ENCODE assay signal across 41 cellular contexts in the genomic region with DNA sequence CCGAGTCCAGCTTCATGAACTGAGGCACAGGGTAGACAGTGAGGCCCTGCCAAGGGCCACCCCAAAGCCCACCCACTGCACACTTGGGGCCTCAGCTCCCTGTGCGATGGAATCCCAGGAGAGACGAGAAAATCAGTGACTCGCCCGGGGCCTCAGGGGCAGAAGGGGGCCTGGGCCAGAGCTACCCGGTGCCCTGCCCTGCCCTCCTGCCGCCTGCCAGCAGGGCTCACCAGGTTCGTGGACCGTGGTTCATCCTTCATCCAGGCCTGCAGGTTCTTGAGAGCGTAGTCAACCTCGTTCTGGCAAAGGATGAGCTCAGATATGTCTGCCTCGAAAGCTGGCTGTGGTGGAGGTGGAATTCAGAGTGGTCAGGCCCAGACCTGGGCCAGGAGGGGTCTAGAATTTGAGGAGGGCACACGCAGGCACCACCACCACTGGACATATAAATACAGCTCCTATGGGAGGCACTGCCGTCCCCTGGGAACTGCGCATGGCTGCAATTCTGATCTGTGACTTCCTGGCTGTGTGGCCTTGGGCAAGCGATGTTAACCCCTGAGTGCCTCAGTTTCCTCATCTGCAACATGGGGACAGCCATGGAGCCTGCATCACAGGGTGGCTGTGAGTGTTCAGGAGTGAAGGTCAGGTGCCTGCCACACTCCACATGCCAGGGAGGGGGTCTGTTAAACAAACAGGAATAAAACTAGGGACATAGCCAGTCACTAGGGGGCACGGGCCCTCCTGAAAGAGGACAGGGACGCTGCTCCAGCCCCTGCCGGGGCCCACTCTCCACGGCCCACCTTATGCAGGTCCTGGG. TPM values are rescaled to one million over a fixed set of nuclear protein-coding genes. Genes with fewer than 3 reads are reported as not detected.
A peak's percentile ranks its signal among the peaks of the same experiment; 100 is the strongest.
DNase-seq lines count a peak whose midpoint lies in the region; FAIRE-seq and TF ChIP-seq lines count a peak whose summit lies in the region.
"Had no signal": no experiment of that assay in that cellular context is flagged by ENCODE, and none has a peak within 500 bp of the region (broad histone marks: within the 10 kb centered on the region; RNA-seq: fewer than 3 reads in every experiment).

No MANE protein-coding gene starts in this region.

- peaks cover 4% of the 10 kb centered on the region for H3K4me1 Mint-ChIP-seq in nephron progenitor cell
- H3K4me1 Mint-ChIP-seq: activated naive CD4-positive, alpha-beta T cell treated with anti-CD3 and anti-CD28 coated beads, Interleukin-2, amount 50 U/mL, for 24 hours; CD4-positive, CD25-positive, alpha-beta regulatory T cell; mesothelial cell of epicardium; naive thymus-derived CD4-positive, alpha-beta T cell; T-helper 17 cell had no signal

- H4K20me1 ChIP-seq in BLaER1 treated with 17β-estradiol and CSF1 and Interleukin-3, amounts not matched to agents 10 nM and 100 nM: peaks cover 0 to 24% (median 0%) of the 10 kb centered on the region in 11 experiments; a peak in 8 of 22 replicates
- H4K20me1 ChIP-seq in SU-DHL-6 (ENCODE audit: low read depth, low read length): no peaks in the 10 kb centered on the region

- intact Hi-C loops in posterior vena cava (cut with DNase I): no loop called here

- no peaks in the 10 kb centered on the region for H3K79me2 ChIP-seq in SU-DHL-6 (ENCODE audit: insufficient read depth, low read length)

- H3K9me3 ChIP-seq in BLaER1 treated with 17β-estradiol and CSF1 and Interleukin-3, amounts not matched to agents 10 nM and 100 nM (replicated peaks in 1 of 11): no peaks in the 10 kb centered on the region
- H3K9me3 ChIP-seq in SU-DHL-6 (ENCODE audit: insufficient read depth, low read length) (no peaks in the 10 kb centered on the region), MG63 (no peaks in the 10 kb centered on the region)
- H3K9me3 ChIP-seq: esophagus muscularis mucosa, heart left ventricle, psoas muscle, sigmoid colon, upper lobe of left lung had no signal

- H3K27ac Mint-ChIP-seq in nephron progenitor cell: no peak overlapping the region
- H3K27ac Mint-ChIP-seq: activated naive CD4-positive, alpha-beta T cell treated with anti-CD3 and anti-CD28 coated beads, Interleukin-2, amount 50 U/mL, for 24 hours; activated T-helper 2 cell treated with anti-CD3 and anti-CD28 coated beads, Interferon-gamma antibody, Interleukin-2, Interleukin-4, amounts not matched to agents 10 μg/mL and 5 μg/mL and 100 μg/mL, durations not matched to agents 14 hours and 24 hours and 36 hours; CD4-positive, CD25-positive, alpha-beta regulatory T cell; HFFc6; mesothelial cell of epicardium; naive thymus-derived CD4-positive, alpha-beta T cell; T-helper 17 cell had no signal

- H3K27me3 Mint-ChIP-seq in nephron progenitor cell (ENCODE audit: low read depth, poor library complexity): peaks cover 6% of the 10 kb centered on the region
- H3K27me3 Mint-ChIP-seq: activated naive CD4-positive, alpha-beta T cell treated with anti-CD3 and anti-CD28 coated beads, Interleukin-2, amount 50 U/mL, for 24 hours; naive thymus-derived CD4-positive, alpha-beta T cell had no signal

- no peak overlapping the region for H2AFZ ChIP-seq in SU-DHL-6 (ENCODE audit: low read depth, low read length, severe bottlenecking)

- no peaks in the 10 kb centered on the region for H3F3A ChIP-seq in SU-DHL-6 (ENCODE audit: insufficient read depth)

- DNase-seq in GM12892 (ENCODE audit: insufficient read length) (no peak), posterior vena cava (ENCODE audit: low spot score) (peak; percentile 37), MG63 (no peak), nephron progenitor cell (no peak)
- DNase-seq in effector CD8-positive, alpha-beta T cell (lab: John Stamatoyannopoulos, UW): no peak
- DNase-seq: activated CD4-positive, alpha-beta T cell treated with anti-CD3 and anti-CD28 coated beads, Interleukin-2, amount 50 U/mL, for 48 hours; amniotic stem cell; brain microvascular endothelial cell; Calu3; CD4-positive, CD25-positive, alpha-beta regulatory T cell; cerebellar nuclear complex; foreskin fibroblast; heart left ventricle; HFFc6; naive thymus-derived CD4-positive, alpha-beta T cell; NCI-H2029; NCI-H524; nucleus accumbens; psoas muscle; sigmoid colon; stimulated activated CD4-positive, alpha-beta T cell treated with anti-CD3 and anti-CD28 coated beads, Interleukin-12 subunit alpha, Interleukin-12 subunit beta, amount 100 ng/mL, for 4 hours; stimulated activated CD4-positive, alpha-beta T cell treated with anti-CD3 and anti-CD28 coated beads, Interleukin-2, amount 100 ng/mL, for 48 hours; substantia nigra; T-helper 17 cell had no signal

- peak overlapping the region in 3 of 11 experiments; percentile 25 to 47 (median 40); a peak in 4 of 22 replicates for H3K9ac ChIP-seq in BLaER1 treated with 17β-estradiol and CSF1 and Interleukin-3, amounts not matched to agents 10 nM and 100 nM
- peak overlapping the region; percentile 11; the same call in 1 of the 2 replicates for H3K9ac ChIP-seq in SU-DHL-6 (ENCODE audit: low read length)

- H3K4me3 ChIP-seq in BLaER1 treated with 17β-estradiol and CSF1 and Interleukin-3, amounts not matched to agents 10 nM and 100 nM: no peak overlapping the region
- H3K4me3 ChIP-seq in SU-DHL-6 (ENCODE audit: insufficient read depth, low read length, poor library complexity, severe bottlenecking): no peak overlapping the region
- no peak overlapping the region for H3K4me3 ChIP-seq in MG63
- H3K4me3 ChIP-seq: esophagus muscularis mucosa, heart left ventricle, K562, psoas muscle, sigmoid colon, SK-N-MC, upper lobe of left lung had no signal

- no peaks in the 10 kb centered on the region for H3K9me2 ChIP-seq in SU-DHL-6 (replicated peaks; ENCODE audit: insufficient read depth, low read length)

- no peaks in the 10 kb centered on the region for H3K36me3 Mint-ChIP-seq in nephron progenitor cell (ENCODE audit: low read depth)
- H3K36me3 Mint-ChIP-seq: activated naive CD4-positive, alpha-beta T cell treated with anti-CD3 and anti-CD28 coated beads, Interleukin-2, amount 50 U/mL, for 24 hours; CD4-positive, CD25-positive, alpha-beta regulatory T cell; mesothelial cell of epicardium; naive thymus-derived CD4-positive, alpha-beta T cell had no signal

- no peaks in the 10 kb centered on the region for H3K36me3 ChIP-seq in BLaER1 treated with 17β-estradiol and CSF1 and Interleukin-3, amounts not matched to agents 10 nM and 100 nM
- H3K36me3 ChIP-seq in SU-DHL-6 (ENCODE audit: low read length) (no peaks in the 10 kb centered on the region), MG63 (no peaks in the 10 kb centered on the region)
- H3K36me3 ChIP-seq: brain microvascular endothelial cell, esophagus muscularis mucosa, heart left ventricle, sigmoid colon, upper lobe of left lung had no signal

- H3K27ac ChIP-seq in BLaER1 treated with 17β-estradiol and CSF1 and Interleukin-3, amounts not matched to agents 10 nM and 100 nM: peak overlapping the region in 7 of 11 experiments; percentile 1 to 62 (median 43); a peak in 10 of 22 replicates
- peak overlapping the region; percentile 58 for H3K27ac ChIP-seq in SU-DHL-6 (ENCODE audit: low read depth, low read length)
- H3K27ac ChIP-seq: brain microvascular endothelial cell, esophagus muscularis mucosa, heart left ventricle, psoas muscle, sigmoid colon, SK-N-MC, upper lobe of left lung had no signal

- H3K4me1 ChIP-seq in BLaER1 treated with 17β-estradiol and CSF1 and Interleukin-3, amounts not matched to agents 10 nM and 100 nM: peaks cover 9 to 53% (median 43%) of the 10 kb centered on the region in 10 experiments; a peak in 19 of 20 replicates
- H3K4me1 ChIP-seq: esophagus muscularis mucosa, heart left ventricle, psoas muscle, sigmoid colon, upper lobe of left lung had no signal

- no peak overlapping the region for H3K4me3 Mint-ChIP-seq in nephron progenitor cell
- H3K4me3 Mint-ChIP-seq: activated naive CD4-positive, alpha-beta T cell treated with anti-CD3 and anti-CD28 coated beads, Interleukin-2, amount 50 U/mL, for 24 hours; CD4-positive, CD25-positive, alpha-beta regulatory T cell; HFFc6; mesothelial cell of epicardium; naive thymus-derived CD4-positive, alpha-beta T cell; T-helper 17 cell had no signal

- no peaks in the 10 kb centered on the region for H3K9me3 Mint-ChIP-seq in nephron progenitor cell
- H3K9me3 Mint-ChIP-seq: activated naive CD4-positive, alpha-beta T cell treated with anti-CD3 and anti-CD28 coated beads, Interleukin-2, amount 50 U/mL, for 24 hours; activated T-helper 2 cell treated with anti-CD3 and anti-CD28 coated beads, Interferon-gamma antibody, Interleukin-2, Interleukin-4, amounts not matched to agents 10 μg/mL and 5 μg/mL and 100 μg/mL, durations not matched to agents 14 hours and 24 hours and 36 hours; HFFc6; mesothelial cell of epicardium; naive thymus-derived CD4-positive, alpha-beta T cell had no signal

- peaks cover 0 to 16% (median 0%) of the 10 kb centered on the region in 11 experiments; a peak in 5 of 22 replicates for H3K27me3 ChIP-seq in BLaER1 treated with 17β-estradiol and CSF1 and Interleukin-3, amounts not matched to agents 10 nM and 100 nM
- H3K27me3 ChIP-seq in SU-DHL-6 (ENCODE audit: low read length) (no peaks in the 10 kb centered on the region), MG63 (no peaks in the 10 kb centered on the region)
- H3K27me3 ChIP-seq: brain microvascular endothelial cell, heart left ventricle, sigmoid colon, upper lobe of left lung had no signal

- H3K4me2 ChIP-seq in BLaER1 treated with 17β-estradiol and CSF1 and Interleukin-3, amounts not matched to agents 10 nM and 100 nM: peak overlapping the region; percentile 26 to 95 (median 83); a peak in 21 of 22 replicates
- no peak overlapping the region for H3K4me2 ChIP-seq in SU-DHL-6 (ENCODE audit: low read depth, low read length, poor library complexity, severe bottlenecking)

- FAIRE-seq in GM12892 (lab: Jason Lieb, UNC): peak; percentile 42
- FAIRE-seq: endometrium, H1, K562, keratinocyte, TTC549 had no signal

- TF ChIP-seq CTCF in SU-DHL-6 (IDR thresholded peaks at IDR 0.05; ENCODE audit: insufficient read depth, low read length, poor library complexity, severe bottlenecking) (no peak), nephron progenitor cell (IDR thresholded peaks at IDR 0.05) (no peak)

- TF ChIP-seq POLR2A in GM12892 (IDR thresholded peaks at IDR 0.05; ENCODE audit: low read depth, low read length): no peak

RNA-seq across cellular contexts. Expression of gene ALDH3B2, which starts 7.5 kb away (rescaled TPM):
- not detected for polyA plus RNA-seq in GM12892 (2012; ENCODE audit: missing spikeins)
- not detected for total RNA-seq in posterior vena cava
- total RNA-seq in MG63 (2014; rRNA removed; shearing (Covaris generic); ENCODE audit: low replicate concordance): not detected in 2 replicates
- total RNA-seq: activated T-helper 2 cell treated with anti-CD3 and anti-CD28 coated beads, Interferon-gamma antibody, Interleukin-2, Interleukin-4, amounts not matched to agents 10 μg/mL and 5 μg/mL and 100 μg/mL, durations not matched to agents 14 hours and 24 hours and 36 hours; CD4-positive, CD25-positive, alpha-beta regulatory T cell; dermis microvascular lymphatic vessel endothelial cell; esophagus muscularis mucosa; H1; heart left ventricle; HFFc6; HT-29; K562; liver; MCF 10A; naive thymus-derived CD4-positive, alpha-beta T cell; psoas muscle; sigmoid colon; T-helper 17 cell had no signal
- polyA plus RNA-seq: CD4-positive, CD25-positive, alpha-beta regulatory T cell; H1; heart left ventricle; K562; liver; naive thymus-derived CD4-positive, alpha-beta T cell; psoas muscle had no signal

RNA-seq across cellular contexts. Expression of gene ACY3, which starts 16.4 kb away (rescaled TPM):
- polyA plus RNA-seq in GM12892 (2012; ENCODE audit: missing spikeins): 5.7 TPM
- not detected for total RNA-seq in posterior vena cava
- not detected in 2 replicates for total RNA-seq in MG63 (2014; rRNA removed; shearing (Covaris generic); ENCODE audit: low replicate concordance)
- total RNA-seq: dermis microvascular lymphatic vessel endothelial cell, esophagus muscularis mucosa, H1, heart left ventricle, HFFc6, K562, MCF 10A, mesothelial cell of epicardium, psoas muscle, sigmoid colon had no signal
- polyA plus RNA-seq: heart left ventricle, K562, keratinocyte had no signal

RNA-seq across cellular contexts. Expression of gene TBX10, which starts 27.3 kb away (rescaled TPM):
- polyA plus RNA-seq in GM12892 (2012; ENCODE audit: missing spikeins): 0.21 TPM
- not detected for total RNA-seq in posterior vena cava
- not detected in 2 replicates for total RNA-seq in MG63 (2014; rRNA removed; shearing (Covaris generic); ENCODE audit: low replicate concordance)
- total RNA-seq: activated T-helper 2 cell treated with anti-CD3 and anti-CD28 coated beads, Interferon-gamma antibody, Interleukin-2, Interleukin-4, amounts not matched to agents 10 μg/mL and 5 μg/mL and 100 μg/mL, durations not matched to agents 14 hours and 24 hours and 36 hours; Calu3; CD4-positive, CD25-positive, alpha-beta regulatory T cell; dermis microvascular lymphatic vessel endothelial cell; esophagus muscularis mucosa; H1; HFFc6; K562; liver; MCF 10A; mesothelial cell of epicardium; naive thymus-derived CD4-positive, alpha-beta T cell; psoas muscle; sigmoid colon; T-helper 17 cell; upper lobe of left lung had no signal
- polyA plus RNA-seq: CD4-positive, CD25-positive, alpha-beta regulatory T cell; K562; keratinocyte; naive thymus-derived CD4-positive, alpha-beta T cell had no signal

RNA-seq across cellular contexts. Expression of gene NUDT8, which starts 37.1 kb away (rescaled TPM):
- 11.1 TPM for polyA plus RNA-seq in GM12892 (2012; ENCODE audit: missing spikeins)
- 1 to 10 TPM; 4.6 to 5.7 TPM for total RNA-seq in posterior vena cava
- total RNA-seq in MG63 (2014; rRNA removed; shearing (Covaris generic); ENCODE audit: low replicate concordance): 15.0 TPM in 1 of 2 replicates, not detected in the other
